In genomic region chr6:82910394-82910793, GRCh38 we compare ENCODE assay signal across 31 cellular contexts.
"Had no signal": no experiment of that assay in that cellular context is flagged by ENCODE, and none has a peak within 500 bp of the region (broad histone marks: within the 10 kb centered on the region; RNA-seq: fewer than 3 reads in every experiment).

No MANE protein-coding gene starts in this region.

- H3K9me3 ChIP-seq: gastroesophageal sphincter, heart left ventricle, pancreas, right atrium auricular region, suprapubic skin, transverse colon, upper lobe of right lung, uterus had no signal

- H3K4me2 ChIP-seq: smooth muscle cell had no signal

- H3K27me3 ChIP-seq: foreskin keratinocyte, gastroesophageal sphincter, heart left ventricle, pancreas, right atrium auricular region, suprapubic skin, transverse colon, upper lobe of right lung, uterus had no signal

- H3K9me3 Mint-ChIP-seq: endodermal cell; memory B cell; naive thymus-derived CD8-positive, alpha-beta T cell; nephron progenitor cell; stimulated activated naive CD8-positive, alpha-beta T cell treated with anti-CD3 and anti-CD28 coated beads, Interleukin-15, amount 100 ng/mL, for 72 hours had no signal

- H3K4me1 ChIP-seq: pancreas, suprapubic skin, upper lobe of right lung, uterus had no signal

- FAIRE-seq: islet of Langerhans, pancreas had no signal

- H3K27me3 Mint-ChIP-seq: memory B cell; naive thymus-derived CD8-positive, alpha-beta T cell; stimulated activated naive CD8-positive, alpha-beta T cell treated with anti-CD3 and anti-CD28 coated beads, Interleukin-15, amount 100 ng/mL, for 72 hours had no signal

- DNase-seq: effector CD8-positive, alpha-beta T cell; endodermal cell; foreskin keratinocyte; heart left ventricle; hippocampal formation; kidney glomerular epithelial cell; left colon; midbrain; naive thymus-derived CD8-positive, alpha-beta T cell; nephron progenitor cell; occipital lobe; pancreas; stimulated activated CD4-positive, alpha-beta T cell treated with anti-CD3 and anti-CD28 coated beads, Interleukin-12 subunit alpha, Interleukin-12 subunit beta, amount 100 ng/mL, for 4 hours; stimulated activated CD4-positive, alpha-beta T cell treated with anti-CD3 and anti-CD28 coated beads, Interleukin-1b, Interleukin-23, amount 100 ng/mL, for 48 hours; stimulated activated CD4-positive, alpha-beta T cell treated with anti-CD3 and anti-CD28 coated beads, Interleukin-4, amount 100 ng/mL, for 1 hour; stimulated activated CD8-positive, alpha-beta memory T cell treated with anti-CD3 and anti-CD28 coated beads, Interleukin-4, amount 100 ng/mL, for 48 hours; stimulated activated naive CD4-positive, alpha-beta T cell; stimulated activated naive CD8-positive, alpha-beta T cell treated with anti-CD3 and anti-CD28 coated beads, Interleukin-15, amount 100 ng/mL, for 72 hours; transverse colon; upper lobe of right lung; uterus had no signal

- H3K4me1 Mint-ChIP-seq: memory B cell; stimulated activated naive CD8-positive, alpha-beta T cell treated with anti-CD3 and anti-CD28 coated beads, Interleukin-15, amount 100 ng/mL, for 72 hours had no signal

- H3K4me3 Mint-ChIP-seq: endodermal cell; memory B cell; naive thymus-derived CD8-positive, alpha-beta T cell; nephron progenitor cell; stimulated activated naive CD8-positive, alpha-beta T cell treated with anti-CD3 and anti-CD28 coated beads, Interleukin-15, amount 100 ng/mL, for 72 hours had no signal

- H3K27ac Mint-ChIP-seq: memory B cell; naive thymus-derived CD8-positive, alpha-beta T cell had no signal

- ATAC-seq: esophagus mucosa; foreskin keratinocyte; gastroesophageal sphincter; left colon; naive thymus-derived CD8-positive, alpha-beta T cell; pancreas; sciatic nerve; stimulated activated naive CD8-positive, alpha-beta T cell treated with anti-CD3 and anti-CD28 coated beads, Interleukin-15, amount 100 ng/mL, for 72 hours; upper lobe of right lung had no signal

- H3K36me3 ChIP-seq: gastroesophageal sphincter, heart left ventricle, pancreas, right atrium auricular region, suprapubic skin, transverse colon, upper lobe of right lung, uterus had no signal

- H3K4me3 ChIP-seq: gastroesophageal sphincter, heart left ventricle, lung, pancreas, right atrium auricular region, smooth muscle cell, suprapubic skin, transverse colon, upper lobe of right lung, uterus had no signal

- H3K27ac ChIP-seq: epithelial cell of prostate, foreskin keratinocyte, heart left ventricle, pancreas, right atrium auricular region, suprapubic skin, transverse colon, upper lobe of right lung, uterus had no signal
